Comparison of ENCODE assay signal across 12 cellular contexts in the genomic region with DNA sequence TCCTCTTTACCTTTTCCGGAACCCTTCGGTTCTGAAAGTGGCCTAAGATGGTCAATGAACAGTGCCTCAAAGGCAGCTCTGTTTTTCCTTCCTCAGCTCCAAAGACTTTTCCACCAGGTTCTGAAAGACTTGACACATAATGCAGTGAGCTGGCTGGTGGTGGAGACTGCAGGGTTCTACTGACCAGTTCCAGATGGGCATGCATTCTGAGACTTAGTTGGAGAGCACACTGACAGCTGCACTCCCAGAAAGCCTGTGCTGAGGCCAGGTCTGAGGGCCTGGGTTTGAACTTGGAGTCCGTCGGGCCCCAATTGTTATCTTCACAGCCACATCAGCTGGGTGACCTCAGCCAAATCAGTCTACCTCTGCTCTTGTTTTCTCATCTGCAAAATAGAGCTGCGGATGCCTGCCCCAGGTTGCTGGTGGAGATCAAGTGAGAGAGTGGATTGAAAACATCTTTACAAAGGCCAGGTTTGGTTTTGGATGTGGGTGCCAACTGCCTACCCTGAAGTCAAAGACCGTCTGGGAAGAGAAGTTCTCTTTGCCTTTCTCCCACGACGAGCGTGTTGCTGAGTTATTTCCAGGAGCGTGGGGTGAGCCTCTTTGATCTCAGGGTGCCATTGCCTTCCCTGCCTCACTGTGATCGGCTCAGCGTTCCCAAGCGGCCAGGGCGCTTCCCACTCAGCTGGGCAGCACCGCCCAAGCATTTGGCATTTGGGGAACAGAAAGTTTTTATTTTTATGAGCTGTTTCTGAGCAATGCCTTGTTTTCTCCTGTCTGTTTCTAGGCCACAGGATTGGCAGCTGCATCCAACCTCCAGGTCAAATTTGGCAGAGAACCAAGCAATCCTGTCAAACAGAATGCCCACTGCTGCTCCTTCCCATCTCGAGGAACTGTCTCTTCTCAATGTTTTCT. TPM values are rescaled to one million over a fixed set of nuclear protein-coding genes. Genes with fewer than 3 reads are reported as not detected.
A peak's percentile ranks its signal among the peaks of the same experiment; 100 is the strongest.
DNase-seq lines count a peak whose midpoint lies in the region; TF ChIP-seq lines count a peak whose summit lies in the region.
"Had no signal": no experiment of that assay in that cellular context is flagged by ENCODE, and none has a peak within 500 bp of the region (broad histone marks: within the 10 kb centered on the region; RNA-seq: fewer than 3 reads in every experiment).

No MANE protein-coding gene starts in this region.

- in situ Hi-C loops in ACHN (cut with HindIII; ENCODE audit: low pct_ligation_motif_present, low pct_unique_long_range_greater_than_20kb, low sequenced_read_pairs) = no loop called here

- peak overlapping the region; percentile 54 for H3K27ac Mint-ChIP-seq in chondrocyte (ENCODE audit: unreplicated experiment)
- H3K27ac Mint-ChIP-seq in nephron progenitor cell = peak overlapping the region; percentile 98

- TF ChIP-seq CTCF in chondrocyte (IDR thresholded peaks at IDR 0.05) (no peak), nephron progenitor cell (IDR thresholded peaks at IDR 0.05) (no peak), GM10248 (IDR thresholded peaks at IDR 0.05; ENCODE audit: control extremely low read depth, extremely low read depth, low read depth, missing control alignments) (no peak)

- H3K27me3 Mint-ChIP-seq in chondrocyte (ENCODE audit: low read depth) (no peaks in the 10 kb centered on the region), nephron progenitor cell (ENCODE audit: low read depth, poor library complexity) (no peaks in the 10 kb centered on the region)

- H3K9me3 Mint-ChIP-seq in chondrocyte (ENCODE audit: low read depth) = no peaks in the 10 kb centered on the region
- H3K9me3 Mint-ChIP-seq in nephron progenitor cell = no peaks in the 10 kb centered on the region

- POLR2A ChIA-PET in GM10248 (lab: Yijun Ruan, JAX) = no interaction called here

- peaks cover 31% of the 10 kb centered on the region for H3K4me1 Mint-ChIP-seq in chondrocyte (ENCODE audit: low read depth)
- peaks cover 15% of the 10 kb centered on the region for H3K4me1 Mint-ChIP-seq in nephron progenitor cell

- CTCF ChIA-PET in GM10248 (lab: Yijun Ruan, JAX) = no interaction called here

- H3K4me3 Mint-ChIP-seq in chondrocyte (ENCODE audit: unreplicated experiment) = no peak overlapping the region
- no peak overlapping the region for H3K4me3 Mint-ChIP-seq in nephron progenitor cell

- DNase-seq in AG08395 (ENCODE audit: low spot score) (peak; percentile 37), GM03348 (ENCODE audit: low spot score) (peak; percentile 45), chondrocyte (ENCODE audit: low spot score) (no peak), nephron progenitor cell (no peak), ACHN (no peak), GM10248 (ENCODE audit: extremely low spot score) (no peak), SKM-1 (lab: John Stamatoyannopoulos, UW; ENCODE audit: unreplicated experiment) (no peak)
- no peak for DNase-seq in activated CD4-positive, CD25-positive, alpha-beta regulatory T cell (lab: John Stamatoyannopoulos, UW)
- DNase-seq: COR-L47; NCI-H1105 treated with DMSO at 0.1 percent for 48 hours; NK-92 treated with Interleukin-12 subunit alpha and Interleukin-12 subunit beta, amount 100 ng/mL, for 24 hours; stimulated activated CD4-positive, alpha-beta T cell treated with anti-CD3 and anti-CD28 coated beads, Interleukin-2, amount 100 ng/mL, for 24 hours had no signal

- H3K36me3 Mint-ChIP-seq in chondrocyte (ENCODE audit: low read depth) (peaks cover 38% of the 10 kb centered on the region), nephron progenitor cell (ENCODE audit: low read depth) (peaks cover 36% of the 10 kb centered on the region)

RNA-seq across cellular contexts. Expression of a gene that starts 54.9 kb away (rescaled TPM):
- total RNA-seq in chondrocyte = 114 to 127 TPM (median 124 TPM) in 3 replicates

Comparison
In these comparisons a context has a peak if more than half of its experiments do, and no peak if none do; other contexts are left out.
1. DNase-seq: peak in AG08395 (single experiment) and GM03348 (single experiment); none in chondrocyte (single experiment), nephron progenitor cell (single experiment), ACHN (single experiment), activated CD4-positive, CD25-positive, alpha-beta regulatory T cell (0 of 4), GM10248 (single experiment) and SKM-1 (single experiment).